Comparison of ENCODE assay signal across 1 cellular context in genomic region chr1:58815069-58815679, GRCh38.
TF ChIP-seq lines count a peak whose summit lies in the region.

No MANE protein-coding gene starts in this region.

TF ChIP-seq in A549, 52 proteins besides CTCF, POLR2A, EP300 and RAD21 (continued from another document):
- TF ChIP-seq NPAS2 (CRISPR knock-in tag; IDR thresholded peaks at IDR 0.05; ENCODE audit: borderline replicate concordance) = no peak
- TF ChIP-seq NR3C1 (IDR thresholded peaks at IDR 0.05) = no peak
- TF ChIP-seq HEYL (CRISPR knock-in tag; IDR thresholded peaks at IDR 0.05) = no peak
- 0 out of 2 replicates have a peak, but pooled peaks have one; percentile 37 for TF ChIP-seq JUNB (IDR thresholded peaks at IDR 0.05)
- no peak for TF ChIP-seq FOSB (CRISPR knock-in tag; IDR thresholded peaks at IDR 0.05)
- no peak for TF ChIP-seq REST (IDR thresholded peaks at IDR 0.05)
- TF ChIP-seq, protein P1, sequence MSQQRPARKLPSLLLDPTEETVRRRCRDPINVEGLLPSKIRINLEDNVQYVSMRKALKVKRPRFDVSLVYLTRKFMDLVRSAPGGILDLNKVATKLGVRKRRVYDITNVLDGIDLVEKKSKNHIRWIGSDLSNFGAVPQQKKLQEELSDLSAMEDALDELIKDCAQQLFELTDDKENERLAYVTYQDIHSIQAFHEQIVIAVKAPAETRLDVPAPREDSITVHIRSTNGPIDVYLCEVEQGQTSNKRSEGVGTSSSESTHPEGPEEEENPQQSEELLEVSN (IDR thresholded peaks at IDR 0.05; ENCODE audit: borderline replicate concordance, low read depth) = peak; percentile 62
- no peak for TF ChIP-seq BHLHE40 (IDR thresholded peaks at IDR 0.05; ENCODE audit: low read depth, low read length)
- no peak for TF ChIP-seq MAZ (IDR thresholded peaks at IDR 0.05; ENCODE audit: borderline replicate concordance, low read depth, low read length)
- TF ChIP-seq GATA3 (IDR thresholded peaks at IDR 0.05; ENCODE audit: borderline replicate concordance) = peak; percentile 92
- TF ChIP-seq, protein P2, sequence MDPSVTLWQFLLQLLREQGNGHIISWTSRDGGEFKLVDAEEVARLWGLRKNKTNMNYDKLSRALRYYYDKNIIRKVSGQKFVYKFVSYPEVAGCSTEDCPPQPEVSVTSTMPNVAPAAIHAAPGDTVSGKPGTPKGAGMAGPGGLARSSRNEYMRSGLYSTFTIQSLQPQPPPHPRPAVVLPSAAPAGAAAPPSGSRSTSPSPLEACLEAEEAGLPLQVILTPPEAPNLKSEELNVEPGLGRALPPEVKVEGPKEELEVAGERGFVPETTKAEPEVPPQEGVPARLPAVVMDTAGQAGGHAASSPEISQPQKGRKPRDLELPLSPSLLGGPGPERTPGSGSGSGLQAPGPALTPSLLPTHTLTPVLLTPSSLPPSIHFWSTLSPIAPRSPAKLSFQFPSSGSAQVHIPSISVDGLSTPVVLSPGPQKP (IDR thresholded peaks at IDR 0.05; ENCODE audit: low read depth, low read length) = no peak
- TF ChIP-seq PHF8 (IDR thresholded peaks at IDR 0.05; ENCODE audit: borderline replicate concordance, low read depth) = no peak
- TF ChIP-seq, protein P3, sequence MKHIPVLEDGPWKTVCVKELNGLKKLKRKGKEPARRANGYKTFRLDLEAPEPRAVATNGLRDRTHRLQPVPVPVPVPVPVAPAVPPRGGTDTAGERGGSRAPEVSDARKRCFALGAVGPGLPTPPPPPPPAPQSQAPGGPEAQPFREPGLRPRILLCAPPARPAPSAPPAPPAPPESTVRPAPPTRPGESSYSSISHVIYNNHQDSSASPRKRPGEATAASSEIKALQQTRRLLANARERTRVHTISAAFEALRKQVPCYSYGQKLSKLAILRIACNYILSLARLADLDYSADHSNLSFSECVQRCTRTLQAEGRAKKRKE (CRISPR knock-in tag; IDR thresholded peaks at IDR 0.05; ENCODE audit: low read depth) = no peak
- TF ChIP-seq FOSL2 (IDR thresholded peaks at IDR 0.05) = no peak
- TF ChIP-seq FOSL2 (CRISPR knock-in tag; IDR thresholded peaks at IDR 0.05) = peak; percentile 38; the same call in 1 of the 2 replicates
- peak in 1 of 2 experiments; percentile 9; a peak in 1 of 4 replicates for TF ChIP-seq CEBPB (IDR thresholded peaks at IDR 0.05)
- no peak for TF ChIP-seq MYC (IDR thresholded peaks at IDR 0.05; ENCODE audit: borderline replicate concordance, low read length)
- TF ChIP-seq HMGXB4 (CRISPR knock-in tag; IDR thresholded peaks at IDR 0.05; ENCODE audit: borderline replicate concordance) = no peak
- TF ChIP-seq ZNF302 (CRISPR knock-in tag; IDR thresholded peaks at IDR 0.05) = no peak
- TF ChIP-seq TP53 (CRISPR knock-in tag; IDR thresholded peaks at IDR 0.05) = no peak
- TF ChIP-seq, protein P4, sequence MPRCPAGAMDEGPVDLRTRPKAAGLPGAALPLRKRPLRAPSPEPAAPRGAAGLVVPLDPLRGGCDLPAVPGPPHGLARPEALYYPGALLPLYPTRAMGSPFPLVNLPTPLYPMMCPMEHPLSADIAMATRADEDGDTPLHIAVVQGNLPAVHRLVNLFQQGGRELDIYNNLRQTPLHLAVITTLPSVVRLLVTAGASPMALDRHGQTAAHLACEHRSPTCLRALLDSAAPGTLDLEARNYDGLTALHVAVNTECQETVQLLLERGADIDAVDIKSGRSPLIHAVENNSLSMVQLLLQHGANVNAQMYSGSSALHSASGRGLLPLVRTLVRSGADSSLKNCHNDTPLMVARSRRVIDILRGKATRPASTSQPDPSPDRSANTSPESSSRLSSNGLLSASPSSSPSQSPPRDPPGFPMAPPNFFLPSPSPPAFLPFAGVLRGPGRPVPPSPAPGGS (IDR thresholded peaks at IDR 0.05) = no peak
- TF ChIP-seq SMC3 (IDR thresholded peaks at IDR 0.05) = peak; percentile 13; the same call in 1 of the 3 replicates
- TF ChIP-seq KDM1A (IDR thresholded peaks at IDR 0.05; ENCODE audit: low read depth) = no peak
- no peak for TF ChIP-seq KDM5A (IDR thresholded peaks at IDR 0.05)
- TF ChIP-seq HOXB5 (CRISPR knock-in tag; IDR thresholded peaks at IDR 0.05) = no peak
- TF ChIP-seq EHMT2 (IDR thresholded peaks at IDR 0.05; ENCODE audit: low read depth) = no peak
- TF ChIP-seq ZFP36 (IDR thresholded peaks at IDR 0.05; ENCODE audit: borderline replicate concordance, partially characterized antibody) = no peak
- peak; percentile 44 to 48; a peak in 2 of 5 replicates for TF ChIP-seq JUN (IDR thresholded peaks at IDR 0.05)
